8 cellular contexts compared by ENCODE assay signal in genomic region chr12:45543887-45544286, GRCh38.
DNase-seq lines count a peak whose midpoint lies in the region; ATAC-seq and TF ChIP-seq lines count a peak whose summit lies in the region.

No MANE protein-coding gene starts in this region.

- H3K9me3 ChIP-seq in HEK293 (ENCODE audit: control insufficient read depth, insufficient read depth, low read depth, low read length), result no peaks in the 10 kb centered on the region
- H3K9me3 ChIP-seq in MM.1S (replicated peaks; ENCODE audit: insufficient read depth, low read length), result no peaks in the 10 kb centered on the region

- POLR2A ChIA-PET in HEK293 (lab: Yijun Ruan, JAX), result interaction anchor here (1.8 kb wide), 1 partner anchor 183 kb away, joined by 20 read pairs; no protein-coding TSS in a partner anchor

- H3K4me1 ChIP-seq in HEK293 (ENCODE audit: control insufficient read depth, insufficient read depth, low read length) (no peaks in the 10 kb centered on the region), MM.1S (ENCODE audit: low read length) (peaks cover 11% of the 10 kb centered on the region)

- no peaks in the 10 kb centered on the region for H3F3A ChIP-seq in MM.1S (ENCODE audit: insufficient read depth, low read length)

- H3K4me3 ChIP-seq in GM06990 (replicated peaks; ENCODE audit: low read depth, low read length), result no peak overlapping the region
- H3K4me3 ChIP-seq in HEK293 (ENCODE audit: low read depth, low read length), result no peak overlapping the region
- H3K4me3 ChIP-seq in MM.1S (ENCODE audit: low read length), result no peak overlapping the region
- no peak overlapping the region for H3K4me3 ChIP-seq in brain microvascular endothelial cell (ENCODE audit: low read depth, low read length)

- H3K9ac ChIP-seq in MM.1S (ENCODE audit: low read length), result no peak overlapping the region

- ATAC-seq in SK-N-SH treated with all-trans-retinoic acid at 6 μM for 48 hours, result peak; percentile 95

- CTCF ChIA-PET in HEK293 (lab: Yijun Ruan, JAX), result interaction anchor here (0.5 to 3.0 kb wide), 48 partner anchors 8 to 495 kb away, joined by 3 to 47 read pairs (median 3); no protein-coding TSS in a partner anchor

- TF ChIP-seq CTCF in 22Rv1 (IDR thresholded peaks at IDR 0.05) (peak; percentile 95), GM06990 (IDR thresholded peaks at IDR 0.05; ENCODE audit: insufficient read depth, low read length, poor library complexity, severe bottlenecking) (peak; percentile 76), HEK293 (tag by site-specific recombination; IDR thresholded peaks at IDR 0.05) (peak; percentile 52; the same call in 1 of the 2 replicates), MM.1S (IDR thresholded peaks at IDR 0.05; ENCODE audit: low read length) (peak; percentile 78), brain microvascular endothelial cell (IDR thresholded peaks at IDR 0.05; ENCODE audit: low read depth, low read length, missing control alignments) (peak; percentile 90)

- no peak overlapping the region for H2AFZ ChIP-seq in MM.1S (ENCODE audit: low read length)

- DNase-seq in GM06990 (ENCODE audit: extremely low read depth, insufficient read length) (peak; percentile 41), MM.1S (peak; percentile 77), brain microvascular endothelial cell (peak; percentile 73), iPS-NIHi7 (ENCODE audit: extremely low spot score) (peak; percentile 85)
- peak; percentile 52 for DNase-seq in stimulated activated CD4-positive, alpha-beta T cell treated with anti-CD3 and anti-CD28 coated beads, Interleukin-1b, Interleukin-23, amount 100 ng/mL, for 48 hours

- H3K36me3 ChIP-seq in GM06990 (ENCODE audit: control insufficient read depth, insufficient read depth, low read length), result no peaks in the 10 kb centered on the region
- no peaks in the 10 kb centered on the region for H3K36me3 ChIP-seq in HEK293 (ENCODE audit: control insufficient read depth in 2 of 2, insufficient read depth in 1 of 2, low read length in 2 of 2)
- no peaks in the 10 kb centered on the region for H3K36me3 ChIP-seq in MM.1S (replicated peaks; ENCODE audit: insufficient read depth, low read length)
- H3K36me3 ChIP-seq in brain microvascular endothelial cell (replicated peaks), result no peaks in the 10 kb centered on the region

- in situ Hi-C loops in brain microvascular endothelial cell (cut with HindIII; ENCODE audit: low pct_ligation_motif_present, low sequenced_read_pairs), result no loop called here

- H3K79me2 ChIP-seq in MM.1S (ENCODE audit: low read length), result no peaks in the 10 kb centered on the region

- no peaks in the 10 kb centered on the region for H3K9me2 ChIP-seq in MM.1S (replicated peaks; ENCODE audit: insufficient read depth, low read length)

- H3K4me2 ChIP-seq in MM.1S (ENCODE audit: low read depth, low read length), result no peak overlapping the region

- H3K27ac ChIP-seq in 22Rv1, result no peak overlapping the region
- H3K27ac ChIP-seq in HEK293 (ENCODE audit: extremely low read depth, low read depth, low read length), result no peak overlapping the region
- H3K27ac ChIP-seq in MM.1S (ENCODE audit: low read length), result no peak overlapping the region
- H3K27ac ChIP-seq in brain microvascular endothelial cell, result no peak overlapping the region

- H4K20me1 ChIP-seq in MM.1S (ENCODE audit: insufficient read depth, low read length), result no peaks in the 10 kb centered on the region

- H3K27me3 ChIP-seq in GM06990 (replicated peaks; ENCODE audit: control insufficient read depth, insufficient read depth, low read length), result no peaks in the 10 kb centered on the region
- H3K27me3 ChIP-seq in MM.1S (replicated peaks; ENCODE audit: insufficient read depth, low read length), result no peaks in the 10 kb centered on the region
- no peaks in the 10 kb centered on the region for H3K27me3 ChIP-seq in brain microvascular endothelial cell (replicated peaks)

TF ChIP-seq in HEK293, 187 proteins besides CTCF, POLR2A, EP300 and RAD21 (continues in another document):
- TF ChIP-seq ZNF2 (tag by site-specific recombination; IDR thresholded peaks at IDR 0.05), result 0 out of 2 replicates have a peak, but pooled peaks have one; percentile 28
- TF ChIP-seq, protein P1, sequence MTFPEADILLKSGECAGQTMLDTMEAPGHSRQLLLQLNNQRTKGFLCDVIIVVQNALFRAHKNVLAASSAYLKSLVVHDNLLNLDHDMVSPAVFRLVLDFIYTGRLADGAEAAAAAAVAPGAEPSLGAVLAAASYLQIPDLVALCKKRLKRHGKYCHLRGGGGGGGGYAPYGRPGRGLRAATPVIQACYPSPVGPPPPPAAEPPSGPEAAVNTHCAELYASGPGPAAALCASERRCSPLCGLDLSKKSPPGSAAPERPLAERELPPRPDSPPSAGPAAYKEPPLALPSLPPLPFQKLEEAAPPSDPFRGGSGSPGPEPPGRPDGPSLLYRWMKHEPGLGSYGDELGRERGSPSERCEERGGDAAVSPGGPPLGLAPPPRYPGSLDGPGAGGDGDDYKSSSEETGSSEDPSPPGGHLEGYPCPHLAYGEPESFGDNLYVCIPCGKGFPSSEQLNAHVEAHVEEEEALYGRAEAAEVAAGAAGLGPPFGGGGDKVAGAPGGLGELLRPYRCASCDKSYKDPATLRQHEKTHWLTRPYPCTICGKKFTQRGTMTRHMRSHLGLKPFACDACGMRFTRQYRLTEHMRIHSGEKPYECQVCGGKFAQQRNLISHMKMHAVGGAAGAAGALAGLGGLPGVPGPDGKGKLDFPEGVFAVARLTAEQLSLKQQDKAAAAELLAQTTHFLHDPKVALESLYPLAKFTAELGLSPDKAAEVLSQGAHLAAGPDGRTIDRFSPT (tag by site-specific recombination; IDR thresholded peaks at IDR 0.05), result no peak
- TF ChIP-seq ZNF707 (tag by site-specific recombination; IDR thresholded peaks at IDR 0.05), result no peak
- TF ChIP-seq ZNF302 (tag by site-specific recombination; IDR thresholded peaks at IDR 0.05; ENCODE audit: low read depth), result no peak
- no peak for TF ChIP-seq FEZF1 (tag by site-specific recombination; IDR thresholded peaks at IDR 0.05)
- TF ChIP-seq ZBTB17 (tag by site-specific recombination; IDR thresholded peaks at IDR 0.05), result peak; percentile 27; the same call in 1 of the 2 replicates
- TF ChIP-seq ZNF558 (tag by site-specific recombination; IDR thresholded peaks at IDR 0.05), result no peak
- TF ChIP-seq GFI1B (tag by site-specific recombination; IDR thresholded peaks at IDR 0.05), result no peak
- no peak for TF ChIP-seq KLF16 (tag by site-specific recombination; IDR thresholded peaks at IDR 0.05)
- TF ChIP-seq, protein P2, sequence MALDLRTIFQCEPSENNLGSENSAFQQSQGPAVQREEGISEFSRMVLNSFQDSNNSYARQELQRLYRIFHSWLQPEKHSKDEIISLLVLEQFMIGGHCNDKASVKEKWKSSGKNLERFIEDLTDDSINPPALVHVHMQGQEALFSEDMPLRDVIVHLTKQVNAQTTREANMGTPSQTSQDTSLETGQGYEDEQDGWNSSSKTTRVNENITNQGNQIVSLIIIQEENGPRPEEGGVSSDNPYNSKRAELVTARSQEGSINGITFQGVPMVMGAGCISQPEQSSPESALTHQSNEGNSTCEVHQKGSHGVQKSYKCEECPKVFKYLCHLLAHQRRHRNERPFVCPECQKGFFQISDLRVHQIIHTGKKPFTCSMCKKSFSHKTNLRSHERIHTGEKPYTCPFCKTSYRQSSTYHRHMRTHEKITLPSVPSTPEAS (tag by site-specific recombination; IDR thresholded peaks at IDR 0.05), result no peak
- peak; percentile 66; the same call in 1 of the 2 replicates for TF ChIP-seq MZF1 (tag by site-specific recombination; IDR thresholded peaks at IDR 0.05; ENCODE audit: borderline replicate concordance)

TF ChIP-seq in SK-N-SH treated with all-trans-retinoic acid at 6 μM for 48 hours, 23 proteins besides CTCF, POLR2A, EP300 and RAD21:
- TF ChIP-seq ISL1 (CRISPR knock-in tag; IDR thresholded peaks at IDR 0.05), result no peak
